In genomic region chr11:18684267-18684666, GRCh38 we compare ENCODE assay signal across 30 cellular contexts. TPM values are rescaled to one million over a fixed set of nuclear protein-coding genes. Genes with fewer than 3 reads are reported as not detected.
"Had no signal": no experiment of that assay in that cellular context is flagged by ENCODE, and none has a peak within 500 bp of the region (broad histone marks: within the 10 kb centered on the region; RNA-seq: fewer than 3 reads in every experiment).

No MANE protein-coding gene starts in this region.

- DNase-seq: heart right ventricle; kidney glomerular epithelial cell; left cardiac atrium; left lung; lower lobe of right lung; mammary epithelial cell; mesenchymal stem cell; naive thymus-derived CD8-positive, alpha-beta T cell; ovary; retina; right cardiac atrium; stimulated activated CD4-positive, alpha-beta T cell treated with anti-CD3 and anti-CD28 coated beads, Interleukin-12 subunit alpha, Interleukin-12 subunit beta, amount 100 ng/mL, for 4 hours; stimulated activated CD4-positive, alpha-beta T cell treated with anti-CD3 and anti-CD28 coated beads, Interleukin-15, amount 100 ng/mL, for 24 hours; stimulated activated CD4-positive, alpha-beta T cell treated with anti-CD3 and anti-CD28 coated beads, Interleukin-2, amount 100 ng/mL, for 24 hours; stimulated activated CD4-positive, alpha-beta T cell treated with anti-CD3 and anti-CD28 coated beads, Interleukin-4, amount 100 ng/mL, for 1 hour; stimulated activated naive CD4-positive, alpha-beta T cell; tibial artery; trophoblast cell; upper lobe of right lung had no signal

- H3K4me1 Mint-ChIP-seq: nephron had no signal

- H2AFZ ChIP-seq: hepatocyte had no signal

- ATAC-seq: heart right ventricle; left cardiac atrium; left lung; lower lobe of right lung; naive thymus-derived CD8-positive, alpha-beta T cell; right cardiac atrium; sciatic nerve; upper lobe of right lung had no signal

- H3K4me3 Mint-ChIP-seq: naive thymus-derived CD8-positive, alpha-beta T cell; nephron; neural crest cell; stimulated activated naive CD8-positive, alpha-beta T cell treated with anti-CD3 and anti-CD28 coated beads, Interleukin-15, Interleukin-2, amounts not matched to agents 100 ng/mL and 50 ng/mL, for 24 hours had no signal

- H3K4me3 ChIP-seq: heart right ventricle, hepatocyte, left lung, lower lobe of right lung, ovary, prostate gland, skin epidermis, suprapubic skin, thoracic aorta, tibial artery, upper lobe of right lung had no signal

- H3K27ac ChIP-seq: heart right ventricle, hepatocyte, left lung, lower lobe of right lung, ovary, prostate gland, skin epidermis, suprapubic skin, thoracic aorta, tibial artery, upper lobe of right lung had no signal

- H3K9me3 ChIP-seq: heart right ventricle, left lung, lower lobe of right lung, ovary, prostate gland, suprapubic skin, thoracic aorta, tibial artery, upper lobe of right lung had no signal

- H3K4me2 ChIP-seq: hepatocyte had no signal

- H3K36me3 Mint-ChIP-seq: naive thymus-derived CD8-positive, alpha-beta T cell had no signal

- H3K27me3 Mint-ChIP-seq: naive thymus-derived CD8-positive, alpha-beta T cell; stimulated activated naive CD8-positive, alpha-beta T cell treated with anti-CD3 and anti-CD28 coated beads, Interleukin-15, Interleukin-2, amounts not matched to agents 100 ng/mL and 50 ng/mL, for 24 hours had no signal

- H3K36me3 ChIP-seq: heart right ventricle, left lung, lower lobe of right lung, ovary, prostate gland, suprapubic skin, thoracic aorta, tibial artery, upper lobe of right lung had no signal

- H3K27me3 ChIP-seq: heart right ventricle, hepatocyte, left lung, ovary, suprapubic skin, tibial artery, upper lobe of right lung had no signal

- H3K4me1 ChIP-seq: heart right ventricle, left lung, lower lobe of right lung, prostate gland, suprapubic skin, tibial artery, upper lobe of right lung had no signal

- H3K27ac Mint-ChIP-seq: naive thymus-derived CD8-positive, alpha-beta T cell; nephron; stimulated activated naive CD8-positive, alpha-beta T cell treated with anti-CD3 and anti-CD28 coated beads, Interleukin-15, Interleukin-2, amounts not matched to agents 100 ng/mL and 50 ng/mL, for 24 hours had no signal

RNA-seq across cellular contexts. Expression of gene IGSF22, which starts 41.7 kb away (rescaled TPM):
- total RNA-seq: hepatocyte, liver, subcutaneous adipose tissue had no signal
- polyA plus RNA-seq: hepatocyte had no signal
